ENCODE assay signal across 1 cellular context in genomic region chrX:46814966-46815365, GRCh38.
TF ChIP-seq lines count a peak whose summit lies in the region.

No MANE protein-coding gene starts in this region.

TF ChIP-seq in WTC11, 78 proteins besides CTCF, POLR2A, EP300 and RAD21:
- no peak for TF ChIP-seq ZNF281 (CRISPR knock-in tag; IDR thresholded peaks at IDR 0.05)
- no peak for TF ChIP-seq NFE2L1 (CRISPR knock-in tag; IDR thresholded peaks at IDR 0.05)
- no peak for TF ChIP-seq MLX (CRISPR knock-in tag; IDR thresholded peaks at IDR 0.05)
- no peak for TF ChIP-seq AR (CRISPR knock-in tag; IDR thresholded peaks at IDR 0.05)
- TF ChIP-seq E2F1 (CRISPR knock-in tag; IDR thresholded peaks at IDR 0.05), result no peak
- TF ChIP-seq ZNF423 (CRISPR knock-in tag; IDR thresholded peaks at IDR 0.05), result no peak
- TF ChIP-seq RELA (CRISPR knock-in tag; IDR thresholded peaks at IDR 0.05; ENCODE audit: borderline replicate concordance), result no peak
- TF ChIP-seq TEAD4 (CRISPR knock-in tag; IDR thresholded peaks at IDR 0.05), result no peak
- no peak for TF ChIP-seq FOXJ3 (CRISPR knock-in tag; IDR thresholded peaks at IDR 0.05; ENCODE audit: borderline replicate concordance)
- no peak for TF ChIP-seq ZNF121 (CRISPR knock-in tag; IDR thresholded peaks at IDR 0.05)
- no peak for TF ChIP-seq NR2C2 (CRISPR knock-in tag; IDR thresholded peaks at IDR 0.05)
- TF ChIP-seq NR3C1 (CRISPR knock-in tag; conservative IDR thresholded peaks at IDR 0.05; ENCODE audit: low read depth), result no peak
- TF ChIP-seq ARID4B (CRISPR knock-in tag; IDR thresholded peaks at IDR 0.05; ENCODE audit: borderline replicate concordance), result no peak
- TF ChIP-seq NFATC4 (CRISPR knock-in tag; IDR thresholded peaks at IDR 0.05), result no peak
- TF ChIP-seq E2F4 (CRISPR knock-in tag; IDR thresholded peaks at IDR 0.05; ENCODE audit: borderline replicate concordance, low read depth), result no peak
- TF ChIP-seq ZNF396 (CRISPR knock-in tag; IDR thresholded peaks at IDR 0.05; ENCODE audit: borderline replicate concordance), result no peak
